In genomic region chr3:69385723-69386483, GRCh38 we compare ENCODE assay signal across 8 cellular contexts. TPM values are rescaled to one million over a fixed set of nuclear protein-coding genes. Genes with fewer than 3 reads are reported as not detected.
DNase-seq lines count a peak whose midpoint lies in the region; ATAC-seq and TF ChIP-seq lines count a peak whose summit lies in the region.

Gene FRMD4B, minus strand, starts transcription at chr3:69386088. Its CDS starts 99 bp downstream, at chr3:69385989.

- TF ChIP-seq CTCF in C4-2B (conservative IDR thresholded peaks at IDR 0.05) (peak; percentile 20; the same call in 1 of the 2 replicates), endodermal cell (conservative IDR thresholded peaks at IDR 0.05) (peak; percentile 59), lower lobe of right lung (IDR thresholded peaks at IDR 0.05) (peak; percentile 48), OCI-LY7 (conservative IDR thresholded peaks at IDR 0.05; ENCODE audit: low read length) (no peak)

- H3K4me1 Mint-ChIP-seq in endodermal cell = peaks cover 6% of the 10 kb centered on the region

- no peak within 1 kb of the TSS for H3K27ac Mint-ChIP-seq in endodermal cell

- H3K4me1 ChIP-seq in endodermal cell (ENCODE audit: control insufficient read depth, insufficient read depth, low read length) = peaks cover 3% of the 10 kb centered on the region
- H3K4me1 ChIP-seq in lower lobe of right lung = peaks cover 46% of the 10 kb centered on the region
- H3K4me1 ChIP-seq in OCI-LY7 (ENCODE audit: insufficient read depth, low read length, poor library complexity, severe bottlenecking) = no peaks in the 10 kb centered on the region

- no peaks in the 10 kb centered on the region for H3K9me3 Mint-ChIP-seq in endodermal cell

- H4K20me1 ChIP-seq in OCI-LY7 (ENCODE audit: insufficient read depth, low read length) = no peaks in the 10 kb centered on the region

- CTCF ChIA-PET in HEK293T (lab: Yijun Ruan, JAX) (interaction anchor here (1.3 kb wide), 1 partner anchor 10 kb away, joined by 3 read pairs; no protein-coding TSS in a partner anchor), OCI-LY7 (lab: Charles Lee; ENCODE audit: unreplicated experiment) (no interaction called here)

- H3K9me2 ChIP-seq in OCI-LY7 (ENCODE audit: insufficient read depth, low read length) = no peaks in the 10 kb centered on the region

- no peak within 1 kb of the TSS for H3K9ac ChIP-seq in endodermal cell (ENCODE audit: extremely low read depth, low read length, poor library complexity, severe bottlenecking)

- no peak within 1 kb of the TSS for H3K4me2 ChIP-seq in OCI-LY7 (ENCODE audit: low read length)

- intact Hi-C loops in lower lobe of right lung (cut with DNase I) (no loop called here), OCI-LY7 (cut with micrococcal nuclease; ENCODE audit: unreplicated experiment) (no loop called here)

- 4 to 5% methylated on average over 18 to 64 of the region's 64 CpGs for WGBS in endodermal cell (ENCODE audit: insufficient coverage in 1 of 2, insufficient read length in 1 of 2), 2 experiments

- H3K27ac ChIP-seq in C4-2B (no peak within 1 kb of the TSS), endodermal cell (ENCODE audit: low read depth, low read length) (no peak within 1 kb of the TSS), lower lobe of right lung (peak within 1 kb of the TSS; percentile 77), OCI-LY7 (ENCODE audit: low read depth, low read length, poor library complexity, severe bottlenecking) (no peak within 1 kb of the TSS)

- POLR2A ChIA-PET in HEK293T (lab: Yijun Ruan, JAX) = no interaction called here
- POLR2A ChIA-PET in OCI-LY7 (lab: Charles Lee) = no interaction called here

- no peaks in the 10 kb centered on the region for H3K9me3 ChIP-seq in endodermal cell (ENCODE audit: control insufficient read depth, low read length)
- no peaks in the 10 kb centered on the region for H3K9me3 ChIP-seq in lower lobe of right lung
- no peaks in the 10 kb centered on the region for H3K9me3 ChIP-seq in OCI-LY7 (ENCODE audit: low read length)

- H3K27me3 Mint-ChIP-seq in endodermal cell (ENCODE audit: insufficient read depth) = peaks cover 53% of the 10 kb centered on the region

- no peak within 1 kb of the TSS for H2AFZ ChIP-seq in OCI-LY7 (ENCODE audit: low read length)

- peaks cover 54% of the 10 kb centered on the region for H3K27me3 ChIP-seq in endodermal cell (ENCODE audit: control insufficient read depth, insufficient read depth, low read length, poor library complexity, severe bottlenecking)
- no peaks in the 10 kb centered on the region for H3K27me3 ChIP-seq in lower lobe of right lung (ENCODE audit: low read depth)

- no TSS peak for BruUV-seq in OCI-LY7 (replicated peaks; lab: Mats Ljungman, UMichigan)

- no peaks in the 10 kb centered on the region for H3K36me3 Mint-ChIP-seq in endodermal cell (ENCODE audit: low read depth)

- H3K36me3 ChIP-seq in endodermal cell (ENCODE audit: control insufficient read depth, insufficient read depth, low read length) (no peaks in the 10 kb centered on the region), lower lobe of right lung (no peaks in the 10 kb centered on the region), OCI-LY7 (ENCODE audit: insufficient read depth, low read length) (no peaks in the 10 kb centered on the region)

- H3K79me2 ChIP-seq in OCI-LY7 (ENCODE audit: insufficient read depth, low read depth, low read length) = no peaks in the 10 kb centered on the region

- DNase-seq in HEK293T (ENCODE audit: extremely low spot score) (peak; percentile 55), endodermal cell (peak; percentile 81), lower lobe of right lung (peak; percentile 93), OCI-LY7 (ENCODE audit: low spot score) (no peak)
- DNase-seq in activated CD4-positive, alpha-beta T cell treated with anti-CD3 and anti-CD28 coated beads, Interleukin-2, amount 50 U/mL, for 1 hour = peak; percentile 3
- peak; percentile 21 to 26 for DNase-seq in stimulated activated CD4-positive, alpha-beta T cell treated with anti-CD3 and anti-CD28 coated beads, Interleukin-4, amount 100 ng/mL, for 48 hours (ENCODE audit: low read depth in 2 of 2)

- H3K4me3 ChIP-seq in endodermal cell (ENCODE audit: low read length) = peak within 1 kb of the TSS; percentile 77
- H3K4me3 ChIP-seq in lower lobe of right lung = peak within 1 kb of the TSS; percentile 66
- no peak within 1 kb of the TSS for H3K4me3 ChIP-seq in OCI-LY7 (ENCODE audit: low read depth, low read length, poor library complexity, severe bottlenecking)

- peak; percentile 94 to 96 for ATAC-seq in lower lobe of right lung
- no peak for ATAC-seq in HG02973 (IDR thresholded peaks at IDR 0.05; ENCODE audit: unreplicated experiment)

- peak within 1 kb of the TSS; percentile 54 for H3K4me3 Mint-ChIP-seq in endodermal cell

TF ChIP-seq in HEK293T, 16 proteins besides CTCF, POLR2A, EP300 and RAD21:
- 0 out of 2 replicates have a peak, but pooled peaks have one; percentile 44 for TF ChIP-seq L3MBTL2 (conservative IDR thresholded peaks at IDR 0.05)
- TF ChIP-seq ELF4 (IDR thresholded peaks at IDR 0.05) = no peak
- TF ChIP-seq TARDBP (IDR thresholded peaks at IDR 0.05) = no peak
- TF ChIP-seq SP1 (IDR thresholded peaks at IDR 0.05) = no peak
TF ChIP-seq in HEK293T: peak in this region for 1.

RNA-seq across cellular contexts. Expression of gene FRMD4B, which starts in this region (rescaled TPM):
- total RNA-seq in endodermal cell = 1 to 10 TPM; 2.1 to 2.2 TPM
- 22.2 TPM for polyA plus RNA-seq in endodermal cell (2013, experiment 1 of 2)
- 25.4 TPM for polyA plus RNA-seq in endodermal cell (2013, experiment 2 of 2)
- total RNA-seq in lower lobe of right lung = 62.4 TPM
- total RNA-seq in OCI-LY7 (2014; rRNA removed; shearing (Covaris generic)) = not detected in 2 replicates
- not detected in 2 replicates for total RNA-seq in OCI-LY7 (2022)

Comparison
In these comparisons a context has a peak if more than half of its experiments do, and no peak if none do; other contexts are left out.
1. RNA of gene FRMD4B (total RNA-seq): 62.4 TPM in lower lobe of right lung (single experiment); 2.1 to 2.2 TPM in endodermal cell and not detected in OCI-LY7; every median in the first group is over 10 times any median in the second.